14 cellular contexts compared by ENCODE assay signal in the genomic region with DNA sequence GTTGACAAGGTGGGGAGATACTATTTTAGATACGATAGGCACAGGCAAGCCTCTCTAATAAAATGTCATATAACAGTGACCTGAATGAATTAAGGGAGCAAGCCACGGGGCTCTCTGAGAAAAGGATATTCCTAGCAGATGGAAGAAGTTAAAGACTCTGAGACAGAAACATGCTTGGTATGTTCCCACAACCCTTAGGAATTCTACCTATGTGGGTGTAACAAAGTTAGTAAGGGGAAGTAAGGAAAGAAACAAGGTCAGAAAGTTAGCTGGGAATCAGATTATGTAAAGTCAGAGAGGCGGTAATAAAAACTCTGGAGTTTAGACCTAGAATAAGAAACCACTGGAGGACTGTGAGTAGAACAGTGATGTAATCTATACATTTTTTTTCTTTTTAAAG.
DNase-seq lines count a peak whose midpoint lies in the region; ATAC-seq lines count a peak whose summit lies in the region.
"Had no signal": no experiment of that assay in that cellular context is flagged by ENCODE, and none has a peak within 500 bp of the region (broad histone marks: within the 10 kb centered on the region; RNA-seq: fewer than 3 reads in every experiment).

No MANE protein-coding gene starts in this region.

- DNase-seq in ACHN = peak; percentile 45
- DNase-seq in HS-27A (ENCODE audit: low read depth) = peak; percentile 40
- DNase-seq in astrocyte of the hippocampus (ENCODE audit: low read depth, low spot score) = peak; percentile 74
- peak; percentile 19 for DNase-seq in iPS-NIHi11 (ENCODE audit: low spot score)
- DNase-seq in NCI-H2029 (lab: John Stamatoyannopoulos, UW) = no peak
- no peak for DNase-seq in amygdala (lab: John Stamatoyannopoulos, UW)
- DNase-seq: activated CD4-positive, alpha-beta T cell treated with anti-CD3 and anti-CD28 coated beads, Interleukin-2, amount 50 U/mL, for 4 hours; COR-L47; H9; NCI-H1694 treated with DMSO at 0.1 percent for 48 hours; Right ventricle myocardium superior had no signal

- in situ Hi-C loops in ACHN (cut with HindIII; ENCODE audit: low pct_ligation_motif_present, low pct_unique_long_range_greater_than_20kb, low sequenced_read_pairs) = no loop called here

- ATAC-seq in HG03139 (IDR thresholded peaks at IDR 0.05; ENCODE audit: unreplicated experiment) = no peak
- no peak for ATAC-seq in GM18502 (IDR thresholded peaks at IDR 0.05; ENCODE audit: poor library complexity, unreplicated experiment)
- ATAC-seq: activated T-helper 17 cell treated with anti-CD3 and anti-CD28 coated beads, Interleukin-2, amount 50 U/mL, for 72 hours had no signal

Comparison
In these comparisons a context has a peak if more than half of its experiments do, and no peak if none do; other contexts are left out.
1. DNase-seq: peak in ACHN (single experiment), HS-27A (single experiment), astrocyte of the hippocampus (single experiment) and iPS-NIHi11 (single experiment); none in NCI-H2029 (single experiment) and amygdala (0 of 56).